ENCODE assay signal across 1 cellular context in genomic region chr21:14453964-14454641, GRCh38.
TF ChIP-seq lines count a peak whose summit lies in the region.

No MANE protein-coding gene starts in this region.

TF ChIP-seq in K562, 482 proteins besides CTCF, POLR2A, EP300 and RAD21 (continued from another document and continues in another):
- TF ChIP-seq ZNF592 (IDR thresholded peaks at IDR 0.05) (0 out of 2 replicates have a peak, but pooled peaks have one; percentile 58), SMARCC2 (IDR thresholded peaks at IDR 0.05; ENCODE audit: low read depth) (peak; percentile 97), ELF1 (tag; IDR thresholded peaks at IDR 0.05) (peak; percentile 70), MXI1 (IDR thresholded peaks at IDR 0.05; ENCODE audit: low read depth, low read length) (peak; percentile 32; the same call in 1 of the 2 replicates), FOXK2 (conservative IDR thresholded peaks at IDR 0.05 in 1 of 2, IDR thresholded peaks at IDR 0.05 in 1 of 2; ENCODE audit: low read depth in 2 of 2) (peak; percentile 26 to 29; a peak in 1 of 4 replicates), CBFA2T2 (conservative IDR thresholded peaks at IDR 0.05) (peak; percentile 91), HNRNPLL (IDR thresholded peaks at IDR 0.05; ENCODE audit: low read depth, low read length, poor library complexity, severe bottlenecking) (no peak), ATF1 (CRISPR knock-in tag; IDR thresholded peaks at IDR 0.05) (no peak), ATF1 (tag; IDR thresholded peaks at IDR 0.05) (peak; percentile 44; the same call in 1 of the 2 replicates), MLLT1 (IDR thresholded peaks at IDR 0.05) (peak in 1 of 2 experiments; percentile 11; a peak in 1 of 4 replicates), KHSRP (IDR thresholded peaks at IDR 0.05) (peak; percentile 70; the same call in 1 of the 2 replicates), TARDBP (IDR thresholded peaks at IDR 0.05) (peak; percentile 88; the same call in 1 of the 2 replicates), MEF2A (IDR thresholded peaks at IDR 0.05; ENCODE audit: control insufficient read depth, low read depth, low read length) (peak; percentile 16; the same call in 1 of the 2 replicates), LCOR (CRISPR knock-in tag; IDR thresholded peaks at IDR 0.05) (peak; percentile 80; the same call in 1 of the 2 replicates), TEAD4 (IDR thresholded peaks at IDR 0.05; ENCODE audit: low read length) (peak; percentile 97), TEAD4 (CRISPR knock-in tag; IDR thresholded peaks at IDR 0.05; ENCODE audit: borderline replicate concordance) (no peak), NBN (IDR thresholded peaks at IDR 0.05; ENCODE audit: low read depth) (peak; percentile 68; the same call in 1 of the 2 replicates), BDP1 (IDR thresholded peaks at IDR 0.05; ENCODE audit: insufficient read depth, insufficient read length) (no peak), MAFF (IDR thresholded peaks at IDR 0.05; ENCODE audit: low read length) (0 out of 2 replicates have a peak, but pooled peaks have one; percentile 2), ZKSCAN8 (CRISPR knock-in tag; IDR thresholded peaks at IDR 0.05) (no peak), SOX6 (IDR thresholded peaks at IDR 0.05) (peak; percentile 99), PYGO2 (tag; IDR thresholded peaks at IDR 0.05) (peak; percentile 74), ZNF239 (CRISPR knock-in tag; IDR thresholded peaks at IDR 0.05) (no peak), NFIC (IDR thresholded peaks at IDR 0.05) (peak; percentile 76), HINFP (tag; conservative IDR thresholded peaks at IDR 0.05; ENCODE audit: low read depth) (no peak), KLF6 (CRISPR knock-in tag; IDR thresholded peaks at IDR 0.05; ENCODE audit: borderline replicate concordance) (0 out of 2 replicates have a peak, but pooled peaks have one; percentile 80), HMGN3 (IDR thresholded peaks at IDR 0.05; ENCODE audit: borderline replicate concordance, extremely low read depth, insufficient read length, low read depth, low read length) (peak; percentile 99), HDAC2 (IDR thresholded peaks at IDR 0.05) (peak; percentile 87), RNF2 (IDR thresholded peaks at IDR 0.05) (peak; percentile 74), AFF4 (CRISPR knock-in tag; IDR thresholded peaks at IDR 0.05) (0 out of 2 replicates have a peak, but pooled peaks have one; percentile 44), TCF7L2 (IDR thresholded peaks at IDR 0.05; ENCODE audit: low read depth, low read length) (no peak), SMARCB1 (IDR thresholded peaks at IDR 0.05; ENCODE audit: insufficient read length, low read depth) (peak; percentile 91), MTA3 (IDR thresholded peaks at IDR 0.05; ENCODE audit: borderline replicate concordance) (peak; percentile 87; the same call in 1 of the 2 replicates), CLOCK (CRISPR knock-in tag; IDR thresholded peaks at IDR 0.05; ENCODE audit: borderline replicate concordance) (no peak), MAX (CRISPR knock-in tag; IDR thresholded peaks at IDR 0.05) (no peak), MEF2D (tag; conservative IDR thresholded peaks at IDR 0.05; ENCODE audit: low read depth) (peak; percentile 76), ELF4 (CRISPR knock-in tag; IDR thresholded peaks at IDR 0.05) (peak; percentile 70; the same call in 1 of the 2 replicates), GATAD2A (IDR thresholded peaks at IDR 0.05) (peak; percentile 96), MIER1 (IDR thresholded peaks at IDR 0.05; ENCODE audit: low read depth) (0 out of 2 replicates have a peak, but pooled peaks have one; percentile 31), ETV6 (IDR thresholded peaks at IDR 0.05; ENCODE audit: borderline replicate concordance in 1 of 2, low read depth in 2 of 2, low read length in 1 of 2) (peak in 1 of 2 experiments; percentile 81; a peak in 1 of 4 replicates), ETV6 (CRISPR knock-in tag; IDR thresholded peaks at IDR 0.05; ENCODE audit: borderline replicate concordance) (no peak), MEIS2 (IDR thresholded peaks at IDR 0.05; ENCODE audit: partially characterized antibody) (peak; percentile 95), EP400 (IDR thresholded peaks at IDR 0.05) (peak; percentile 59), ARNT (IDR thresholded peaks at IDR 0.05) (peak in 1 of 2 experiments; percentile 86; a peak in 2 of 4 replicates), DIDO1 (tag; IDR thresholded peaks at IDR 0.05; ENCODE audit: low read depth) (0 out of 2 replicates have a peak, but pooled peaks have one; percentile 49), NEUROD1 (IDR thresholded peaks at IDR 0.05; ENCODE audit: borderline replicate concordance, low read depth, low read length, partially characterized antibody) (peak; percentile 72), TCF3 (CRISPR knock-in tag; IDR thresholded peaks at IDR 0.05) (peak; percentile 92), FUS (optimal IDR thresholded peaks at IDR 0.05; ENCODE audit: low read depth, low read length) (no peak)
- TF ChIP-seq, protein P1, sequence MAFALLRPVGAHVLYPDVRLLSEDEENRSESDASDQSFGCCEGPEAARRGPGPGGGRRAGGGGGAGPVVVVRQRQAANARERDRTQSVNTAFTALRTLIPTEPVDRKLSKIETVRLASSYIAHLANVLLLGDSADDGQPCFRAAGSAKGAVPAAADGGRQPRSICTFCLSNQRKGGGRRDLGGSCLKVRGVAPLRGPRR (CRISPR knock-in tag; IDR thresholded peaks at IDR 0.05) = no peak
- TF ChIP-seq, protein P2, sequence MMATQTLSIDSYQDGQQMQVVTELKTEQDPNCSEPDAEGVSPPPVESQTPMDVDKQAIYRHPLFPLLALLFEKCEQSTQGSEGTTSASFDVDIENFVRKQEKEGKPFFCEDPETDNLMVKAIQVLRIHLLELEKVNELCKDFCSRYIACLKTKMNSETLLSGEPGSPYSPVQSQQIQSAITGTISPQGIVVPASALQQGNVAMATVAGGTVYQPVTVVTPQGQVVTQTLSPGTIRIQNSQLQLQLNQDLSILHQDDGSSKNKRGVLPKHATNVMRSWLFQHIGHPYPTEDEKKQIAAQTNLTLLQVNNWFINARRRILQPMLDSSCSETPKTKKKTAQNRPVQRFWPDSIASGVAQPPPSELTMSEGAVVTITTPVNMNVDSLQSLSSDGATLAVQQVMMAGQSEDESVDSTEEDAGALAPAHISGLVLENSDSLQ (IDR thresholded peaks at IDR 0.05) = no peak; the same call in 1 of the 2 replicates
- TF ChIP-seq, protein P3, sequence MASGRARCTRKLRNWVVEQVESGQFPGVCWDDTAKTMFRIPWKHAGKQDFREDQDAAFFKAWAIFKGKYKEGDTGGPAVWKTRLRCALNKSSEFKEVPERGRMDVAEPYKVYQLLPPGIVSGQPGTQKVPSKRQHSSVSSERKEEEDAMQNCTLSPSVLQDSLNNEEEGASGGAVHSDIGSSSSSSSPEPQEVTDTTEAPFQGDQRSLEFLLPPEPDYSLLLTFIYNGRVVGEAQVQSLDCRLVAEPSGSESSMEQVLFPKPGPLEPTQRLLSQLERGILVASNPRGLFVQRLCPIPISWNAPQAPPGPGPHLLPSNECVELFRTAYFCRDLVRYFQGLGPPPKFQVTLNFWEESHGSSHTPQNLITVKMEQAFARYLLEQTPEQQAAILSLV (tag; IDR thresholded peaks at IDR 0.05) = no peak
- TF ChIP-seq, protein P4, sequence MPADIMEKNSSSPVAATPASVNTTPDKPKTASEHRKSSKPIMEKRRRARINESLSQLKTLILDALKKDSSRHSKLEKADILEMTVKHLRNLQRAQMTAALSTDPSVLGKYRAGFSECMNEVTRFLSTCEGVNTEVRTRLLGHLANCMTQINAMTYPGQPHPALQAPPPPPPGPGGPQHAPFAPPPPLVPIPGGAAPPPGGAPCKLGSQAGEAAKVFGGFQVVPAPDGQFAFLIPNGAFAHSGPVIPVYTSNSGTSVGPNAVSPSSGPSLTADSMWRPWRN (IDR thresholded peaks at IDR 0.05; ENCODE audit: low read depth) = peak; percentile 84
